Comparison of ENCODE assay signal across 8 cellular contexts in the genomic region with DNA sequence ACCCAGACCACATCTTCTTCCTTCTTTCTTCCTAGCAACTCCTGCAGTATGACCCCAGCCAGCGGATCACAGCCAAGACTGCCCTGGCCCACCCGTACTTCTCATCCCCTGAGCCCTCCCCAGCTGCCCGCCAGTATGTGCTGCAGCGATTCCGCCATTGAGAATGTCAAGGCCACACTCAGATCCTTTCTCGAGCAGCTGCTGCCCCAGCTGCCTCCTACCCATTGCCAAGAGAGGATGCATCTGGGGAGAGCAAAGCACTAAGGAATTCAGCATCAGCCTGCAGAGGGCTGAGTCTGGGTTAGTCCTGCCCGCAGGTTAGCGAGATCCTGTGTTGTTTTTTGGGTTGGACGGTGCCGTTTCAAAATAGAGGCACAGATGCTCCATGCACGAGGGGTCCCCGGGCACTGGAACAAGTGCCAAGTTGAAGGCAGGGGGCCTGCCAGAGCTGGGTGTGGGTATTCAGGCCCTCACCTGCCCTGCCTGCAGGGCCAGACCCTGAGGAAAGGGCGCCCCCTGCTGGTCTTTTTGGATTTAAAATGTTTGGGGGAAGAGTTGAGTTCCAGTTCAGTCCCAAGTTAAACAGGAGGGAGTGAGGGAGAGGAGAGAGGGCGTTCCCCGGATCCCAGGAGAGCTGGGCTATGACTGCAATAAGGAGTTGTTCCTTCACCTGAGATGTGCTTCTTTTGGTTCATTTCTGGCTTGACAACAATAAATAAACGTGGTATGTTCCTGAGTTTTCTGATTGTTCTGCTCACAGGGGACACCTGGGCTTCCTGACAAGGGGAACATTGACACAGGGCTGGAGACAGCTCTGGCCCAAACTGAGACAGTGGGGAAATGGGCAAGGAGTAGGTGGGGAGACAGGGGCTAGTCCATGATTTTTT. TPM values are rescaled to one million over a fixed set of nuclear protein-coding genes. Genes with fewer than 3 reads are reported as not detected.
A peak's percentile ranks its signal among the peaks of the same experiment; 100 is the strongest.
DNase-seq lines count a peak whose midpoint lies in the region; ATAC-seq and TF ChIP-seq lines count a peak whose summit lies in the region.

No MANE protein-coding gene starts in this region.

- no TSS peak for BruUV-seq in OCI-LY7 (replicated peaks; lab: Mats Ljungman, UMichigan)

- no peak for TF ChIP-seq POLR2A in esophagus squamous epithelium (IDR thresholded peaks at IDR 0.05)

- H3K4me3 ChIP-seq in CD8-positive, alpha-beta memory T cell (ENCODE audit: low read length): no peak overlapping the region
- no peak overlapping the region for H3K4me3 ChIP-seq in OCI-LY7 (ENCODE audit: low read depth, low read length, poor library complexity, severe bottlenecking)
- H3K4me3 ChIP-seq in esophagus squamous epithelium: no peak overlapping the region
- H3K4me3 ChIP-seq in neural progenitor cell: no peak overlapping the region

- H4K20me1 ChIP-seq in OCI-LY7 (ENCODE audit: insufficient read depth, low read length) (no peaks in the 10 kb centered on the region), neural progenitor cell (ENCODE audit: low read depth) (no peaks in the 10 kb centered on the region)

- peak; percentile 99 for TF ChIP-seq CTCF in OCI-LY7 (conservative IDR thresholded peaks at IDR 0.05; ENCODE audit: low read length)
- peak; percentile 68 to 82 (median 76) for TF ChIP-seq CTCF in esophagus squamous epithelium (IDR thresholded peaks at IDR 0.05)
- TF ChIP-seq CTCF in neural progenitor cell (IDR thresholded peaks at IDR 0.05): peak; percentile 87

- H3K4me2 ChIP-seq in OCI-LY7 (ENCODE audit: low read length): no peak overlapping the region
- H3K4me2 ChIP-seq in neural progenitor cell: no peak overlapping the region

- no peak for ATAC-seq in HG02981 (IDR thresholded peaks at IDR 0.05; ENCODE audit: unreplicated experiment)

- CTCF ChIA-PET in CD8-positive, alpha-beta memory T cell (lab: Charles Lee): interaction anchor here (0.6 to 3.5 kb wide), 26 partner anchors 9 to 298 kb away, joined by 3 to 28 read pairs (median 3); a partner anchor contains a TSS
- CTCF ChIA-PET in OCI-LY7 (lab: Charles Lee; ENCODE audit: unreplicated experiment): interaction anchor here (1.4 kb wide), 1 partner anchor 100 kb away, joined by 8 read pairs; a partner anchor contains a TSS

- H3K27me3 ChIP-seq in CD8-positive, alpha-beta memory T cell (ENCODE audit: insufficient read depth, low read length, poor library complexity, severe bottlenecking): no peaks in the 10 kb centered on the region
- no peaks in the 10 kb centered on the region for H3K27me3 ChIP-seq in esophagus squamous epithelium
- no peaks in the 10 kb centered on the region for H3K27me3 ChIP-seq in neural progenitor cell

- no peak for TF ChIP-seq EP300 in Ishikawa (IDR thresholded peaks at IDR 0.05; ENCODE audit: borderline replicate concordance)

- POLR2A ChIA-PET in CD8-positive, alpha-beta memory T cell (lab: Charles Lee): interaction anchor here (1.1 kb wide), 1 partner anchor 100 kb away, joined by 3 read pairs; a partner anchor contains a TSS
- POLR2A ChIA-PET in OCI-LY7 (lab: Charles Lee): interaction anchor here (0.7 kb wide), 1 partner anchor 151 kb away, joined by 5 read pairs; no protein-coding TSS in a partner anchor

- no peaks in the 10 kb centered on the region for H3K9me3 Mint-ChIP-seq in CD8-positive, alpha-beta memory T cell
- no peaks in the 10 kb centered on the region for H3K9me3 Mint-ChIP-seq in neural progenitor cell

- H3K36me3 ChIP-seq in CD8-positive, alpha-beta memory T cell (ENCODE audit: insufficient read depth, low read length): no peaks in the 10 kb centered on the region
- H3K36me3 ChIP-seq in OCI-LY7 (ENCODE audit: insufficient read depth, low read length): peaks cover 16% of the 10 kb centered on the region; the same call in 1 of the 2 replicates
- H3K36me3 ChIP-seq in esophagus squamous epithelium: peaks cover 0 to 89% (median 13%) of the 10 kb centered on the region in 3 donors
- H3K36me3 ChIP-seq in neural progenitor cell: no peaks in the 10 kb centered on the region

- H3K27ac Mint-ChIP-seq in CD8-positive, alpha-beta memory T cell: peak overlapping the region in 2 of 8 donors; percentile 41 to 70
- peak overlapping the region; percentile 93 for H3K27ac Mint-ChIP-seq in neural progenitor cell

- no peak overlapping the region for H3K4me3 Mint-ChIP-seq in CD8-positive, alpha-beta memory T cell
- peak overlapping the region; percentile 63 for H3K4me3 Mint-ChIP-seq in neural progenitor cell

- DNase-seq in CD8-positive, alpha-beta memory T cell: peak; percentile 60 to 85 (median 72)
- peak; percentile 89 for DNase-seq in OCI-LY7 (ENCODE audit: low spot score)
- DNase-seq in activated T-cell treated with anti-CD3 and anti-CD28 coated beads for 24 hours (ENCODE audit: low read depth): peak; percentile 70
- no peak for DNase-seq in esophagus squamous epithelium (lab: John Stamatoyannopoulos, UW)
- DNase-seq in neural progenitor cell (ENCODE audit: low spot score): peak; percentile 86
- DNase-seq in stromal cell of bone marrow (ENCODE audit: low read depth): peak; percentile 38

- no peak overlapping the region for H3K27ac ChIP-seq in CD8-positive, alpha-beta memory T cell (ENCODE audit: low read depth, low read length)
- H3K27ac ChIP-seq in OCI-LY7 (ENCODE audit: low read depth, low read length, poor library complexity, severe bottlenecking) (no peak overlapping the region), esophagus squamous epithelium (peak overlapping the region in 2 of 4 donors; percentile 34 to 50), neural progenitor cell (no peak overlapping the region)

- no peaks in the 10 kb centered on the region for H3K9me3 ChIP-seq in CD8-positive, alpha-beta memory T cell (ENCODE audit: low read length)
- H3K9me3 ChIP-seq in OCI-LY7 (ENCODE audit: low read length) (no peaks in the 10 kb centered on the region), esophagus squamous epithelium (no peaks in the 10 kb centered on the region), neural progenitor cell (ENCODE audit: low read depth) (no peaks in the 10 kb centered on the region)

- H3K27me3 Mint-ChIP-seq in CD8-positive, alpha-beta memory T cell: no peaks in the 10 kb centered on the region
- peaks cover 7% of the 10 kb centered on the region for H3K27me3 Mint-ChIP-seq in neural progenitor cell (ENCODE audit: insufficient read depth, low read depth)

- H3K36me3 Mint-ChIP-seq in CD8-positive, alpha-beta memory T cell: peaks cover 0 to 7% (median 0%) of the 10 kb centered on the region in 3 donors
- H3K36me3 Mint-ChIP-seq in neural progenitor cell: no peaks in the 10 kb centered on the region

- intact Hi-C loops in OCI-LY7 (cut with micrococcal nuclease; ENCODE audit: unreplicated experiment) (loop anchor here (1.0 to 5.0 kb wide), 3 partner anchors 96 to 148 kb away; a partner anchor contains a TSS), esophagus squamous epithelium (cut with DNase I) (loop anchor here (5.0 kb wide), 1 partner anchor 98 kb away; no protein-coding TSS in a partner anchor)

- no peaks in the 10 kb centered on the region for H3F3A ChIP-seq in neural progenitor cell (ENCODE audit: low read depth)

- H3K9ac ChIP-seq in neural progenitor cell: no peak overlapping the region

- H3K79me2 ChIP-seq in OCI-LY7 (ENCODE audit: insufficient read depth, low read depth, low read length) (no peaks in the 10 kb centered on the region), neural progenitor cell (ENCODE audit: low read depth) (no peaks in the 10 kb centered on the region)

- H2AFZ ChIP-seq in OCI-LY7 (ENCODE audit: low read length) (no peak overlapping the region), neural progenitor cell (replicated peaks) (no peak overlapping the region)

- WGBS in esophagus squamous epithelium, 2 donors: 46 to 59% methylated on average over 12 to 13 of the region's 16 CpGs

- no peaks in the 10 kb centered on the region for H3K4me1 ChIP-seq in CD8-positive, alpha-beta memory T cell (ENCODE audit: insufficient read depth, low read length)
- H3K4me1 ChIP-seq in OCI-LY7 (ENCODE audit: insufficient read depth, low read length, poor library complexity, severe bottlenecking) (peaks cover 3% of the 10 kb centered on the region), esophagus squamous epithelium (peaks cover 0 to 19% (median 3%) of the 10 kb centered on the region in 3 donors), neural progenitor cell (no peaks in the 10 kb centered on the region)

- H3K9me2 ChIP-seq in OCI-LY7 (ENCODE audit: insufficient read depth, low read length): no peaks in the 10 kb centered on the region

- TF ChIP-seq RAD21 in Ishikawa (IDR thresholded peaks at IDR 0.05; ENCODE audit: low read depth): peak; percentile 90

- peaks cover 0 to 6% (median 2%) of the 10 kb centered on the region in 3 donors for H3K4me1 Mint-ChIP-seq in CD8-positive, alpha-beta memory T cell
- no peaks in the 10 kb centered on the region for H3K4me1 Mint-ChIP-seq in neural progenitor cell

TF ChIP-seq in Ishikawa, 13 proteins besides CTCF, POLR2A, EP300 and RAD21:
- TF ChIP-seq TAF1 (IDR thresholded peaks at IDR 0.05; ENCODE audit: low read depth): peak; percentile 30; the same call in 1 of the 2 replicates
- TF ChIP-seq, protein P1, sequence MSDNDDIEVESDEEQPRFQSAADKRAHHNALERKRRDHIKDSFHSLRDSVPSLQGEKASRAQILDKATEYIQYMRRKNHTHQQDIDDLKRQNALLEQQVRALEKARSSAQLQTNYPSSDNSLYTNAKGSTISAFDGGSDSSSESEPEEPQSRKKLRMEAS (IDR thresholded peaks at IDR 0.05): no peak

RNA-seq across cellular contexts. Expression of a gene that starts 4.9 kb away (rescaled TPM):
- 1 to 10 TPM; 5.0 to 5.5 TPM for total RNA-seq in CD8-positive, alpha-beta memory T cell
- not detected for polyA plus RNA-seq in CD8-positive, alpha-beta memory T cell
- 7.3 and 15.9 TPM in 2 replicates for total RNA-seq in OCI-LY7 (2014; rRNA removed; shearing (Covaris generic))
- total RNA-seq in OCI-LY7 (2022) (12.8 and 17.2 TPM in 2 replicates), esophagus squamous epithelium (1 to 10 TPM; 2.4 to 6.6 (median 3.6) TPM), neural progenitor cell (ENCODE audit: low replicate concordance) (3.0 and 6.8 TPM in 2 replicates)

RNA-seq across cellular contexts. Expression of a gene that starts 21.6 kb away (rescaled TPM):
- total RNA-seq in CD8-positive, alpha-beta memory T cell: under 1 TPM; 0.07 to 0.11 TPM
- polyA plus RNA-seq in CD8-positive, alpha-beta memory T cell: not detected
- total RNA-seq in OCI-LY7 (2014; rRNA removed; shearing (Covaris generic)): 5.6 and 9.9 TPM in 2 replicates
- total RNA-seq in OCI-LY7 (2022): 5.1 and 6.9 TPM in 2 replicates
- total RNA-seq in esophagus squamous epithelium: 100 to 1,000 TPM; 132 to 604 (median 223) TPM
- total RNA-seq in neural progenitor cell (ENCODE audit: low replicate concordance): not detected in 2 replicates

RNA-seq across cellular contexts. Expression of a gene that starts 26.5 kb away (rescaled TPM):
- total RNA-seq in CD8-positive, alpha-beta memory T cell: 10 to 100 TPM; 15.9 to 17.3 TPM
- 21.0 TPM for polyA plus RNA-seq in CD8-positive, alpha-beta memory T cell
- 17.6 and 22.5 TPM in 2 replicates for total RNA-seq in OCI-LY7 (2014; rRNA removed; shearing (Covaris generic))
- total RNA-seq in OCI-LY7 (2022) (18.2 and 22.5 TPM in 2 replicates), esophagus squamous epithelium (10 to 100 TPM; 24.6 to 40.6 (median 26.2) TPM), neural progenitor cell (ENCODE audit: low replicate concordance) (5.9 and 9.4 TPM in 2 replicates)

RNA-seq across cellular contexts. Expression of a gene that starts 26.5 kb away (rescaled TPM):
- 10 to 100 TPM; 35.1 to 36.1 TPM for total RNA-seq in CD8-positive, alpha-beta memory T cell
- polyA plus RNA-seq in CD8-positive, alpha-beta memory T cell: 15.8 TPM
- 12.3 and 22.6 TPM in 2 replicates for total RNA-seq in OCI-LY7 (2014; rRNA removed; shearing (Covaris generic))
- total RNA-seq in OCI-LY7 (2022) (30.2 and 34.6 TPM in 2 replicates), esophagus squamous epithelium (10 to 100 TPM; 46.9 to 73.3 (median 62.3) TPM), neural progenitor cell (ENCODE audit: low replicate concordance) (9.7 and 12.2 TPM in 2 replicates)

Comparison
In these comparisons a context has a peak if more than half of its experiments do, and no peak if none do; other contexts are left out.
1. RNA of a gene that starts 21.6 kb away (total RNA-seq): 132 to 604 TPM in esophagus squamous epithelium; 5.1 to 9.9 TPM in OCI-LY7, 0.07 to 0.11 TPM in CD8-positive, alpha-beta memory T cell and not detected in neural progenitor cell; every median in the first group is over 10 times any median in the second.
2. Peak in every context shown above with its lines, with median percentiles within 50 percentile points of each other: CTCF ChIP-seq.